Comparison of ENCODE assay signal across 7 cellular contexts in genomic region chr1:31155216-31155806, GRCh38.
A peak's percentile ranks its signal among the peaks of the same experiment; 100 is the strongest.
DNase-seq lines count a peak whose midpoint lies in the region; ATAC-seq, FAIRE-seq and TF ChIP-seq lines count a peak whose summit lies in the region.

No MANE protein-coding gene starts in this region.

- H3K9me3 ChIP-seq in muscle layer of colon (ENCODE audit: low read length) = no peaks in the 10 kb centered on the region

- peak overlapping the region; percentile 71 for H3K4me3 ChIP-seq in epithelial cell of proximal tubule (ENCODE audit: low read depth, low read length)
- peak overlapping the region; percentile 51 to 64 for H3K4me3 ChIP-seq in muscle layer of colon (ENCODE audit: low read depth in 1 of 2, low read length in 2 of 2)

- H3K27ac ChIP-seq in muscle layer of colon (ENCODE audit: low read depth, low read length) = peak overlapping the region; percentile 78

- no peaks in the 10 kb centered on the region for H3K36me3 ChIP-seq in muscle layer of colon (ENCODE audit: insufficient read depth, low read length)

- H3K4me1 ChIP-seq in muscle layer of colon (ENCODE audit: insufficient read depth, low read length) = peaks cover 5% of the 10 kb centered on the region

- ATAC-seq in HG02973 (IDR thresholded peaks at IDR 0.05; ENCODE audit: unreplicated experiment) = peak; percentile 50
- peak; percentile 91 for ATAC-seq in activated CD8-positive, alpha-beta memory T cell treated with anti-CD3 and anti-CD28 coated beads, Interleukin-2, amount 10 ng/mL, durations not matched to agents 7 days and 5 days

- CTCF ChIA-PET in activated CD8-positive, alpha-beta memory T cell treated with anti-CD3 and anti-CD28 coated beads, Interleukin-2, amount 10 ng/mL, durations not matched to agents 7 days and 5 days (lab: Charles Lee) = no interaction called here

- H3K4me1 Mint-ChIP-seq in activated CD8-positive, alpha-beta memory T cell treated with anti-CD3 and anti-CD28 coated beads, Interleukin-2, amount 10 ng/mL, durations not matched to agents 7 days and 5 days = peaks cover 8% of the 10 kb centered on the region

- no peak for TF ChIP-seq POLR2A in GM12891 (IDR thresholded peaks at IDR 0.05; ENCODE audit: low read depth, low read length)

- H3K36me3 Mint-ChIP-seq in activated CD8-positive, alpha-beta memory T cell treated with anti-CD3 and anti-CD28 coated beads, Interleukin-2, amount 10 ng/mL, durations not matched to agents 7 days and 5 days = no peaks in the 10 kb centered on the region

- H3K9me3 Mint-ChIP-seq in activated CD8-positive, alpha-beta memory T cell treated with anti-CD3 and anti-CD28 coated beads, Interleukin-2, amount 10 ng/mL, durations not matched to agents 7 days and 5 days (ENCODE audit: low read depth) = no peaks in the 10 kb centered on the region

- DNase-seq in GM12891 (ENCODE audit: insufficient read length, low spot score) (peak; percentile 66), NOMO-1 treated with dmso at 0.1 percent for 144 hours (lab: John Stamatoyannopoulos, UW; ENCODE audit: unreplicated experiment) (peak; percentile 56), epithelial cell of proximal tubule (ENCODE audit: low read depth) (no peak)
- DNase-seq in activated CD8-positive, alpha-beta memory T cell treated with anti-CD3 and anti-CD28 coated beads, Interleukin-2, amount 10 ng/mL, durations not matched to agents 7 days and 5 days = peak; percentile 76
- DNase-seq in stimulated activated CD8-positive, alpha-beta memory T cell treated with anti-CD3 and anti-CD28 coated beads, Interleukin-7, amount 100 ng/mL, for 4 hours (ENCODE audit: low read depth in 2 of 2) = peak; percentile 27 to 52

- H3K27me3 Mint-ChIP-seq in activated CD8-positive, alpha-beta memory T cell treated with anti-CD3 and anti-CD28 coated beads, Interleukin-2, amount 10 ng/mL, durations not matched to agents 7 days and 5 days = peaks cover 6% of the 10 kb centered on the region

- peak; percentile 80 for FAIRE-seq in GM12891 (lab: Jason Lieb, UNC)

- H3K9ac ChIP-seq in muscle layer of colon (ENCODE audit: low read length) = no peak overlapping the region

- no peak for TF ChIP-seq CTCF in epithelial cell of proximal tubule (conservative IDR thresholded peaks at IDR 0.05; ENCODE audit: low read depth, low read length)

- peak overlapping the region; percentile 83 for H3K4me3 Mint-ChIP-seq in activated CD8-positive, alpha-beta memory T cell treated with anti-CD3 and anti-CD28 coated beads, Interleukin-2, amount 10 ng/mL, durations not matched to agents 7 days and 5 days

- H3K27ac Mint-ChIP-seq in activated CD8-positive, alpha-beta memory T cell treated with anti-CD3 and anti-CD28 coated beads, Interleukin-2, amount 10 ng/mL, durations not matched to agents 7 days and 5 days = peak overlapping the region; percentile 73

- no peaks in the 10 kb centered on the region for H3K27me3 ChIP-seq in muscle layer of colon (ENCODE audit: control insufficient read depth in 1 of 2, insufficient read depth in 2 of 2, low read length in 2 of 2)

TF ChIP-seq in GM12891, 5 proteins besides CTCF, POLR2A, EP300 and RAD21:
- TF ChIP-seq POLR2AphosphoS5 (IDR thresholded peaks at IDR 0.05; ENCODE audit: low read depth, low read length) = no peak
- TF ChIP-seq POU2F2 (IDR thresholded peaks at IDR 0.05; ENCODE audit: low read depth, low read length) = no peak
- TF ChIP-seq PAX5 (IDR thresholded peaks at IDR 0.05; ENCODE audit: insufficient read depth, low read length, severe bottlenecking) = no peak
- TF ChIP-seq TAF1 (IDR thresholded peaks at IDR 0.05; ENCODE audit: low read depth, low read length) = no peak
- no peak for TF ChIP-seq SPI1 (IDR thresholded peaks at IDR 0.05; ENCODE audit: low read depth, low read length)
